ENCODE assay signal across 1 cellular context in the genomic region with DNA sequence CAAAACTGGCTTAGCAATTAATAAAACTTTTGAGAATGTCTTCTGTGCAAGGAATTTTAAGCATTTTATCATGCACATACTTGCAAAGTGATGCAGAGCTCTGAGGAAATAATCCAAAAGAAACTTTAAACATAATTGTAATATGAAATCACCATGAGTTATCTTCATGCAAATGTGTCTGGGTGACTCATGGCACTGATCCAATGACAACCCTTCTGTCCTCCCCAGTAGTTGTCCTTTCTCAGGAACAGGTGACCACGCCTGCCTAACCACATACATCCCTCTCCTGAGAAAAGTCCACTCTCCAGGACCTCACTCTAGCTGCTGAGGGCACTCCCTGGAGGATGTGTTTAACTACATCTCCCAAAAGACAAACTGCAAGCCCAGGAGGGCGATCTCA.
TF ChIP-seq lines count a peak whose summit lies in the region.

No MANE protein-coding gene starts in this region.

TF ChIP-seq in H1, 55 proteins besides CTCF, POLR2A, EP300 and RAD21 (continued from another document):
- TF ChIP-seq CHD7 (IDR thresholded peaks at IDR 0.05; ENCODE audit: insufficient replicate concordance, low read length) = no peak
